Comparison of ENCODE assay signal across 8 cellular contexts in genomic region chr7:141533149-141533949, GRCh38. TPM values are rescaled to one million over a fixed set of nuclear protein-coding genes. Genes with fewer than 3 reads are reported as not detected.
DNase-seq lines count a peak whose midpoint lies in the region; ATAC-seq and TF ChIP-seq lines count a peak whose summit lies in the region.

No MANE protein-coding gene starts in this region.

- H3K27me3 Mint-ChIP-seq in activated CD8-positive, alpha-beta T cell treated with anti-CD3 and anti-CD28 coated beads, Interleukin-2, amount 10 ng/mL, durations not matched to agents 7 days and 5 days (ENCODE audit: low read depth) = peaks cover 20% of the 10 kb centered on the region
- H3K27me3 Mint-ChIP-seq in endodermal cell (ENCODE audit: insufficient read depth) = no peaks in the 10 kb centered on the region

- H3K36me3 Mint-ChIP-seq in activated CD8-positive, alpha-beta T cell treated with anti-CD3 and anti-CD28 coated beads, Interleukin-2, amount 10 ng/mL, durations not matched to agents 7 days and 5 days (ENCODE audit: low read depth) = no peaks in the 10 kb centered on the region
- H3K36me3 Mint-ChIP-seq in endodermal cell (ENCODE audit: low read depth) = no peaks in the 10 kb centered on the region

- CTCF ChIA-PET in activated CD8-positive, alpha-beta T cell treated with anti-CD3 and anti-CD28 coated beads, Interleukin-2, amount 10 ng/mL, durations not matched to agents 7 days and 5 days (lab: Charles Lee) = interaction anchor here (0.6 to 2.6 kb wide), 32 partner anchors 9 to 724 kb away, joined by 3 to 32 read pairs (median 4); partner anchors contain the start of genes AGK, MRPS33 and SSBP1

- H3K27me3 ChIP-seq in endodermal cell (ENCODE audit: control insufficient read depth, insufficient read depth, low read length, poor library complexity, severe bottlenecking) = no peaks in the 10 kb centered on the region

- no peak overlapping the region for H3K4me3 ChIP-seq in GM12875 (ENCODE audit: low read depth, low read length)
- no peak overlapping the region for H3K4me3 ChIP-seq in endodermal cell (ENCODE audit: low read length)
- no peak overlapping the region for H3K4me3 ChIP-seq in mesodermal cell (ENCODE audit: extremely low read depth, insufficient read depth, low read length, poor library complexity, severe bottlenecking)

- H3K9me3 ChIP-seq in endodermal cell (ENCODE audit: control insufficient read depth, low read length) (no peaks in the 10 kb centered on the region), mesodermal cell (ENCODE audit: control insufficient read depth, low read length) (no peaks in the 10 kb centered on the region)

- POLR2A ChIA-PET in activated CD8-positive, alpha-beta T cell treated with anti-CD3 and anti-CD28 coated beads, Interleukin-2, amount 10 ng/mL, durations not matched to agents 7 days and 5 days (lab: Charles Lee) = no interaction called here

- H3K4me1 ChIP-seq in endodermal cell (ENCODE audit: control insufficient read depth, insufficient read depth, low read length) (no peaks in the 10 kb centered on the region), mesodermal cell (ENCODE audit: control insufficient read depth, insufficient read depth, low read length, poor library complexity, severe bottlenecking) (no peaks in the 10 kb centered on the region)

- peak; percentile 51 for ATAC-seq in activated CD8-positive, alpha-beta T cell treated with anti-CD3 and anti-CD28 coated beads, Interleukin-2, amount 10 ng/mL, durations not matched to agents 7 days and 5 days
- no peak for ATAC-seq in GM18870 (IDR thresholded peaks at IDR 0.05; ENCODE audit: unreplicated experiment)

- no peak overlapping the region for H3K4me3 Mint-ChIP-seq in activated CD8-positive, alpha-beta T cell treated with anti-CD3 and anti-CD28 coated beads, Interleukin-2, amount 10 ng/mL, durations not matched to agents 7 days and 5 days
- H3K4me3 Mint-ChIP-seq in endodermal cell = no peak overlapping the region

- no peak overlapping the region for H3K27ac ChIP-seq in endodermal cell (ENCODE audit: low read depth, low read length)
- peak overlapping the region; percentile 52 for H3K27ac ChIP-seq in mesodermal cell (ENCODE audit: low read depth, low read length, severe bottlenecking)

- TF ChIP-seq CTCF in GM12875 (IDR thresholded peaks at IDR 0.05; ENCODE audit: borderline replicate concordance, insufficient read depth, low read depth, low read length) (peak; percentile 90), endodermal cell (conservative IDR thresholded peaks at IDR 0.05) (peak; percentile 98)

- H3K27ac Mint-ChIP-seq in activated CD8-positive, alpha-beta T cell treated with anti-CD3 and anti-CD28 coated beads, Interleukin-2, amount 10 ng/mL, durations not matched to agents 7 days and 5 days = no peak overlapping the region
- H3K27ac Mint-ChIP-seq in endodermal cell = no peak overlapping the region

- H3K36me3 ChIP-seq in endodermal cell (ENCODE audit: control insufficient read depth, insufficient read depth, low read length) (no peaks in the 10 kb centered on the region), mesodermal cell (ENCODE audit: control insufficient read depth, insufficient read depth, low read length) (no peaks in the 10 kb centered on the region)

- no peaks in the 10 kb centered on the region for H3K9me3 Mint-ChIP-seq in activated CD8-positive, alpha-beta T cell treated with anti-CD3 and anti-CD28 coated beads, Interleukin-2, amount 10 ng/mL, durations not matched to agents 7 days and 5 days (ENCODE audit: insufficient read depth)
- H3K9me3 Mint-ChIP-seq in endodermal cell = no peaks in the 10 kb centered on the region

- peak; percentile 59 for DNase-seq in HT1080 (ENCODE audit: low read depth)
- peak; percentile 44 for DNase-seq in NCI-H82 treated with DMSO at 0.1 percent for 48 hours (lab: John Stamatoyannopoulos, UW; ENCODE audit: unreplicated experiment)
- DNase-seq in activated CD8-positive, alpha-beta T cell treated with anti-CD3 and anti-CD28 coated beads, Interleukin-2, amount 10 ng/mL, durations not matched to agents 7 days and 5 days = peak; percentile 68
- DNase-seq in endodermal cell = peak; percentile 87
- peak; percentile 34 to 46 for DNase-seq in stimulated activated CD8-positive, alpha-beta memory T cell treated with anti-CD3 and anti-CD28 coated beads, Interleukin-2, amount 100 ng/mL, for 48 hours (ENCODE audit: low read depth in 2 of 2)

- H3K4me1 Mint-ChIP-seq in activated CD8-positive, alpha-beta T cell treated with anti-CD3 and anti-CD28 coated beads, Interleukin-2, amount 10 ng/mL, durations not matched to agents 7 days and 5 days (ENCODE audit: low read depth) = no peaks in the 10 kb centered on the region
- no peaks in the 10 kb centered on the region for H3K4me1 Mint-ChIP-seq in endodermal cell

- WGBS in endodermal cell (ENCODE audit: insufficient coverage in 1 of 2, insufficient read length in 1 of 2), 2 experiments = 25 to 34% methylated on average over 8 to 11 of the region's 11 CpGs
- WGBS in mesodermal cell (ENCODE audit: insufficient coverage in 2 of 2), 2 experiments = 39 to 100% methylated on average over 2 to 5 of the region's 11 CpGs

- no peak overlapping the region for H3K9ac ChIP-seq in endodermal cell (ENCODE audit: extremely low read depth, low read length, poor library complexity, severe bottlenecking)

RNA-seq across cellular contexts. Expression of gene AGK, which starts 17.9 kb away (rescaled TPM):
- 57.9 and 58.3 TPM in 2 replicates for total RNA-seq in HT1080 (2014; rRNA removed; shearing (Covaris generic))
- 33.7 and 34.7 TPM in 2 replicates for polyA plus RNA-seq in HT1080 (2015; cell fraction: cytosol; rRNA removed)
- polyA plus RNA-seq in HT1080 (2015; cell fraction: nucleus; rRNA removed) = 64.3 and 69.4 TPM in 2 replicates
- total RNA-seq in activated CD8-positive, alpha-beta T cell treated with anti-CD3 and anti-CD28 coated beads, Interleukin-2, amount 10 ng/mL, durations not matched to agents 7 days and 5 days = 10 to 100 TPM; 41.0 to 41.2 TPM
- total RNA-seq in endodermal cell = 10 to 100 TPM; 30.2 to 41.7 TPM
- 36.3 TPM for polyA plus RNA-seq in endodermal cell (2013, experiment 1 of 2)
- polyA plus RNA-seq in endodermal cell (2013, experiment 2 of 2) = 30.4 TPM
- polyA plus RNA-seq in mesodermal cell (2013, experiment 1 of 2) = 25.9 TPM
- polyA plus RNA-seq in mesodermal cell (2013, experiment 2 of 2) = 25.0 TPM
